1 cellular context compared by ENCODE assay signal in genomic region chr19:33621811-33622504, GRCh38.
TF ChIP-seq lines count a peak whose summit lies in the region.

Gene CHST8 (plus strand): TSS chr19:33621953. CDS start chr19:33689262, 67,309 bp downstream.

TF ChIP-seq in IMR-90, 13 proteins besides CTCF, POLR2A, EP300 and RAD21 (continued from another document):
- TF ChIP-seq MXI1 (IDR thresholded peaks at IDR 0.05; ENCODE audit: borderline replicate concordance, low read depth, low read length): no peak
